12 cellular contexts compared by ENCODE assay signal in the genomic region with DNA sequence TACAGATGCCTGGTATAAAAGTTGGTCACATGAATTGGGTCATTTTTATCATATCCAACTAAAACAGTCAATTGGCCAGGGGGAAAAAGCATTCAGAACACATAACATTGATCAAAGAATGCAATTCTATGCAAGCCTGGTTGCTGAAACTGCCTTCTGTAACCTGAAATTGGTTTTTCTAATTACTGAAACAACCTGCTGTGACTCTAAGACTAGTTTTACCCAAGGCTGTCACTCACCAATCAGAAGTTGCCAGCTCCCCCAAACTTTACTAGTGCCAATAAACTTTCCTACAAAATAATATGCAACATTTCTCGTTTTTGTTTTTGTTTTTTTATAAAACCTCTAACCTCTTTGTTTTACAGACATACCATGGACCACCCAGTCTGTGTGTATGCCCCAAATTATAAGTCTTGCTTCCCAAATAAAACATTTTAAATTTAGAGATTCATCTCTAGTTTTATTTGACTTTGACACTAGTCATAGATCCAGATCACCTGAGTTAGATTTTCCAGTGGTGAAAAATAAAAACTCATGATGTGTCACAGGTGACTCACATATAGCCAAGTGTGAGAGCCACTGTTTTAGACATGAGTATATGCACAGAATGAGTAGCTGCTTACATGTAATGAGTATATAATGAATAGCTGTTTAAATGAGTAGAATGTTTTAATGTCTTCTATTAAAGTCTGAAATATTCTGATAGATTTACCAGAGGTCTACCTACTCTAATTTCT.
DNase-seq lines count a peak whose midpoint lies in the region; ATAC-seq and TF ChIP-seq lines count a peak whose summit lies in the region.
"Had no signal": no experiment of that assay in that cellular context is flagged by ENCODE, and none has a peak within 500 bp of the region (broad histone marks: within the 10 kb centered on the region; RNA-seq: fewer than 3 reads in every experiment).

No MANE protein-coding gene starts in this region.

- H3K9me3 ChIP-seq in BE2C = no peaks in the 10 kb centered on the region
- peaks cover 5% of the 10 kb centered on the region for H3K9me3 ChIP-seq in CD8-positive, alpha-beta T cell (ENCODE audit: low read length)
- H3K9me3 ChIP-seq: Peyer's patch had no signal

- peaks cover 11% of the 10 kb centered on the region for H3K9me3 Mint-ChIP-seq in CD8-positive, alpha-beta T cell

- H3K36me3 ChIP-seq in BE2C = no peaks in the 10 kb centered on the region
- H3K36me3 ChIP-seq in CD8-positive, alpha-beta T cell (ENCODE audit: insufficient read depth, low read length) = no peaks in the 10 kb centered on the region
- H3K36me3 ChIP-seq: neural progenitor cell, Peyer's patch had no signal

- H3K4me3 ChIP-seq in BE2C (ENCODE audit: low read depth, low read length) = no peak overlapping the region
- H3K4me3 ChIP-seq in CD8-positive, alpha-beta T cell (ENCODE audit: low read depth, low read length) = no peak overlapping the region
- H3K4me3 ChIP-seq: neural progenitor cell, Peyer's patch had no signal

- TF ChIP-seq CTCF in RWPE1 (conservative IDR thresholded peaks at IDR 0.05; ENCODE audit: low read depth) (no peak), BE2C (IDR thresholded peaks at IDR 0.05; ENCODE audit: low read depth, low read length) (no peak)
- TF ChIP-seq CTCF in CD8-positive, alpha-beta T cell (IDR thresholded peaks at IDR 0.05) = no peak

- peak; percentile 28 for DNase-seq in stimulated activated CD4-positive, alpha-beta T cell treated with anti-CD3 and anti-CD28 coated beads, Interleukin-4, amount 100 ng/mL, for 24 hours
- no peak for DNase-seq in stimulated activated CD4-positive, alpha-beta T cell treated with anti-CD3 and anti-CD28 coated beads, Interleukin-4, amount 100 ng/mL, for 4 hours
- peak; percentile 85 for DNase-seq in RWPE1 (ENCODE audit: low spot score)
- DNase-seq in NCI-H146 (lab: John Stamatoyannopoulos, UW) = no peak
- DNase-seq in BE2C = no peak
- no peak for DNase-seq in CD8-positive, alpha-beta T cell
- no peak for DNase-seq in NCI-H1417 treated with DMSO at 0.1 percent for 48 hours (lab: John Stamatoyannopoulos, UW)
- DNase-seq: CD4-positive, alpha-beta memory T cell; cortex of kidney; Peyer's patch had no signal

- no peaks in the 10 kb centered on the region for H3K27me3 Mint-ChIP-seq in CD8-positive, alpha-beta T cell (ENCODE audit: low read depth)

- CTCF ChIA-PET in RWPE1 (lab: Yijun Ruan, JAX) = interaction anchor here (0.7 kb wide), 1 partner anchor 103 kb away, joined by 3 read pairs; no protein-coding TSS in a partner anchor
- CTCF ChIA-PET in CD8-positive, alpha-beta T cell (lab: Charles Lee) = no interaction called here

- peak; percentile 87 for ATAC-seq in esophagus mucosa
- ATAC-seq in CD8-positive, alpha-beta T cell = no peak

- no peaks in the 10 kb centered on the region for H3K4me1 Mint-ChIP-seq in CD8-positive, alpha-beta T cell (ENCODE audit: low read depth)
- H3K4me1 Mint-ChIP-seq: CD4-positive, alpha-beta memory T cell; neural progenitor cell had no signal

- H3K4me3 Mint-ChIP-seq in CD8-positive, alpha-beta T cell = no peak overlapping the region
- H3K4me3 Mint-ChIP-seq: CD4-positive, alpha-beta memory T cell; neural progenitor cell had no signal

- peaks cover 6% of the 10 kb centered on the region for H3K27me3 ChIP-seq in BE2C
- H3K27me3 ChIP-seq in CD8-positive, alpha-beta T cell (ENCODE audit: insufficient read depth, low read length) = no peaks in the 10 kb centered on the region
- H3K27me3 ChIP-seq: neural progenitor cell, Peyer's patch had no signal

- H3K27ac ChIP-seq in RWPE1 = no peak overlapping the region
- H3K27ac ChIP-seq in CD8-positive, alpha-beta T cell (ENCODE audit: low read depth, low read length) = no peak overlapping the region
- H3K27ac ChIP-seq: neural progenitor cell, Peyer's patch had no signal

- H3K4me1 ChIP-seq in BE2C = no peaks in the 10 kb centered on the region
- H3K4me1 ChIP-seq in CD8-positive, alpha-beta T cell (ENCODE audit: insufficient read depth, low read length) = no peaks in the 10 kb centered on the region
- H3K4me1 ChIP-seq: neural progenitor cell, Peyer's patch had no signal

- POLR2A ChIA-PET in RWPE1 (lab: Yijun Ruan, JAX; ENCODE audit: low non-redundant PET) = no interaction called here
- POLR2A ChIA-PET in CD8-positive, alpha-beta T cell (lab: Charles Lee) = no interaction called here

- intact Hi-C loops in CD8-positive, alpha-beta T cell (cut with DNase I, micrococcal nuclease) = no loop called here

- no peak overlapping the region for H3K27ac Mint-ChIP-seq in CD8-positive, alpha-beta T cell
- H3K27ac Mint-ChIP-seq: neural progenitor cell had no signal

- peaks cover 5% of the 10 kb centered on the region for H3K36me3 Mint-ChIP-seq in CD8-positive, alpha-beta T cell
- H3K36me3 Mint-ChIP-seq: neural progenitor cell had no signal

Comparison
In these comparisons a context has a peak if more than half of its experiments do, and no peak if none do; other contexts are left out.
1. DNase-seq: peak in stimulated activated CD4-positive, alpha-beta T cell treated with anti-CD3 and anti-CD28 coated beads, Interleukin-4, amount 100 ng/mL, for 24 hours (single experiment) and RWPE1 (single experiment); none in stimulated activated CD4-positive, alpha-beta T cell treated with anti-CD3 and anti-CD28 coated beads, Interleukin-4, amount 100 ng/mL, for 4 hours (0 of 2), NCI-H146 (single experiment), BE2C (single experiment), CD8-positive, alpha-beta T cell (0 of 7) and NCI-H1417 treated with DMSO at 0.1 percent for 48 hours (single experiment).